ENCODE assay signal across 2 cellular contexts in the genomic region with DNA sequence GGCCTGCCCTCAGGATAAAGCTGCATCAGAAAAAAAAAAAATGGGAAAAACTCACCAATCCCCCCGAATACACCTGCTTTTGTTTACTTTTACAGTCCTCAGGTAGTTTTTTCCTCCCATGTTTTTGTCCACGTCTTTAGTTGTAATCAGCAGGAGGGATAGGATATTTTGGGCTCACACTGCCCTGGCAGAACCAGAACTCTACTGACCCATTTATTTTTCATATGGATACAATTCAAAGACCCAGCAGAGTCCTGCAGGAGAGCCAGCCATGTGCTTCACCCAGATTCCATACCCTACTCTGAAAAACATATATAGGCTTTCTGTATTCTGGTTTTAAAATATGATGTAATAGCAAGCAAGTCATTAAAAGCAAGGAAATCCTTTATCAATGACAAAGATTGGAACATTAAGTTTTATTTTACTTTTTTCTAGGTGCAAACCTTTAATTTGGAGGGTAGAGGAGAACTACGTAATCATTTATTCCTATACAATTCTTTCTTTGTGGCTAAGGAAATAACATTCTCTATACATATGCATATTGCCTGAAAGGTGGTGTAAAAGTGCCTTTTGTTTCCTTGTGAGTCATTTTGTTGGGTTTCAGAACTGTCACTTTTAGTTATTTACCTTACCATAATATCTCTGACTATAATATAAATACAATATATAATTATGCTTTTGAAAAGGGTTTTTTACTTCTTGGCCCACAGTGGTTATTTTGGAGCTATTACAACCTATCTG.
TF ChIP-seq lines count a peak whose summit lies in the region.

No MANE protein-coding gene starts in this region.

TF ChIP-seq in H1, 55 proteins besides CTCF, POLR2A, EP300 and RAD21 (continued from another document):
- TF ChIP-seq CEBPB (IDR thresholded peaks at IDR 0.05; ENCODE audit: low read depth, low read length) (no peak), PHF8 (conservative IDR thresholded peaks at IDR 0.05; ENCODE audit: low read depth, low read length) (no peak), HDAC6 (IDR thresholded peaks at IDR 0.05; ENCODE audit: low read depth, low read length) (no peak), POU5F1 (IDR thresholded peaks at IDR 0.05; ENCODE audit: low read depth, low read length) (no peak), TEAD4 (IDR thresholded peaks at IDR 0.05; ENCODE audit: low read depth, low read length) (no peak), SP4 (IDR thresholded peaks at IDR 0.05; ENCODE audit: low read length) (no peak), BCL11A (IDR thresholded peaks at IDR 0.05; ENCODE audit: low read depth in 2 of 2, low read length in 2 of 2) (no peak), SIN3A (conservative IDR thresholded peaks at IDR 0.05 in 1 of 2, IDR thresholded peaks at IDR 0.05 in 1 of 2; ENCODE audit: low read depth in 1 of 2, low read length in 2 of 2) (no peak), ATF3 (IDR thresholded peaks at IDR 0.05; ENCODE audit: insufficient read depth, low read depth, low read length) (no peak), SIRT6 (IDR thresholded peaks at IDR 0.05; ENCODE audit: low read length) (no peak), POLR2AphosphoS5 (IDR thresholded peaks at IDR 0.05; ENCODE audit: low read depth, low read length) (no peak), RFX5 (IDR thresholded peaks at IDR 0.05; ENCODE audit: borderline replicate concordance, low read depth, low read length) (no peak), SRF (IDR thresholded peaks at IDR 0.05; ENCODE audit: low read depth, low read length) (no peak)
TF ChIP-seq in H1: peak in this region for 0.

TF ChIP-seq in SK-N-SH, 30 proteins besides CTCF, POLR2A, EP300 and RAD21:
- TF ChIP-seq TEAD4 (IDR thresholded peaks at IDR 0.05; ENCODE audit: borderline replicate concordance, insufficient read depth): no peak
- no peak for TF ChIP-seq POLR2AphosphoS5 (IDR thresholded peaks at IDR 0.05; ENCODE audit: low read depth, low read length)
- TF ChIP-seq, protein P1, sequence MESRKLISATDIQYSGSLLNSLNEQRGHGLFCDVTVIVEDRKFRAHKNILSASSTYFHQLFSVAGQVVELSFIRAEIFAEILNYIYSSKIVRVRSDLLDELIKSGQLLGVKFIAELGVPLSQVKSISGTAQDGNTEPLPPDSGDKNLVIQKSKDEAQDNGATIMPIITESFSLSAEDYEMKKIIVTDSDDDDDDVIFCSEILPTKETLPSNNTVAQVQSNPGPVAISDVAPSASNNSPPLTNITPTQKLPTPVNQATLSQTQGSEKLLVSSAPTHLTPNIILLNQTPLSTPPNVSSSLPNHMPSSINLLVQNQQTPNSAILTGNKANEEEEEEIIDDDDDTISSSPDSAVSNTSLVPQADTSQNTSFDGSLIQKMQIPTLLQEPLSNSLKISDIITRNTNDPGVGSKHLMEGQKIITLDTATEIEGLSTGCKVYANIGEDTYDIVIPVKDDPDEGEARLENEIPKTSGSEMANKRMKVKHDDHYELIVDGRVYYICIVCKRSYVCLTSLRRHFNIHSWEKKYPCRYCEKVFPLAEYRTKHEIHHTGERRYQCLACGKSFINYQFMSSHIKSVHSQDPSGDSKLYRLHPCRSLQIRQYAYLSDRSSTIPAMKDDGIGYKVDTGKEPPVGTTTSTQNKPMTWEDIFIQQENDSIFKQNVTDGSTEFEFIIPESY (IDR thresholded peaks at IDR 0.05; ENCODE audit: borderline replicate concordance, low read depth): no peak
- TF ChIP-seq JUND (IDR thresholded peaks at IDR 0.05): no peak
